Comparison of ENCODE assay signal across 9 cellular contexts in genomic region chr1:151494741-151495281, GRCh38. TPM values are rescaled to one million over a fixed set of nuclear protein-coding genes. Genes with fewer than 3 reads are reported as not detected.
DNase-seq lines count a peak whose midpoint lies in the region; ATAC-seq, FAIRE-seq and TF ChIP-seq lines count a peak whose summit lies in the region.
"Had no signal": no experiment of that assay in that cellular context is flagged by ENCODE, and none has a peak within 500 bp of the region (broad histone marks: within the 10 kb centered on the region; RNA-seq: fewer than 3 reads in every experiment).

No MANE protein-coding gene starts in this region.

- TF ChIP-seq CTCF in IMR-90 (conservative IDR thresholded peaks at IDR 0.05; ENCODE audit: low read depth, low read length) (no peak), bronchial epithelial cell (IDR thresholded peaks at IDR 0.05; ENCODE audit: insufficient read depth, low read length, severe bottlenecking) (no peak)

- no peak overlapping the region for H2BK120ac ChIP-seq in IMR-90 (ENCODE audit: low read depth, low read length)

- no TSS peak for BruUV-seq in IMR-90 (replicated peaks; lab: Mats Ljungman, UMichigan)

- no peak overlapping the region for H3K9ac ChIP-seq in IMR-90 (ENCODE audit: low read depth, low read length)

- no peak overlapping the region for H3K14ac ChIP-seq in IMR-90 (replicated peaks; ENCODE audit: low read depth, low read length)

- TF ChIP-seq POLR2A in IMR-90 (IDR thresholded peaks at IDR 0.05; ENCODE audit: low read depth, low read length), result no peak

- TF ChIP-seq RAD21 in IMR-90 (IDR thresholded peaks at IDR 0.05; ENCODE audit: low read length), result no peak

- no peak overlapping the region for H2BK15ac ChIP-seq in IMR-90 (ENCODE audit: low read depth, low read length)

- dilution Hi-C loops in IMR-90 (cut with HindIII; ENCODE audit: low sequenced_read_pairs, unreplicated experiment), result no loop called here

- no peak overlapping the region; the same call in 1 of the 2 replicates for H3K4me2 ChIP-seq in IMR-90 (ENCODE audit: low read depth, low read length)

- POLR2A ChIA-PET in IMR-90 (lab: Charles Lee; ENCODE audit: unreplicated experiment), result no interaction called here

- H4K5ac ChIP-seq in IMR-90 (ENCODE audit: low read depth, low read length), result no peak overlapping the region

- ATAC-seq in IMR-90 (ENCODE audit: low read depth), result peak; percentile 79
- ATAC-seq in GM21447 (IDR thresholded peaks at IDR 0.05; ENCODE audit: unreplicated experiment), result no peak

- no peak overlapping the region for H4K8ac ChIP-seq in IMR-90 (ENCODE audit: low read depth in 2 of 2, low read length in 2 of 2)

- no peak overlapping the region for H2AK9ac ChIP-seq in IMR-90 (replicated peaks; ENCODE audit: low read depth, low read length, poor library complexity)

- H3K27me3 ChIP-seq in IMR-90 (ENCODE audit: control insufficient read depth, insufficient read depth, low read length) (peaks cover 7% of the 10 kb centered on the region), bronchial epithelial cell (ENCODE audit: control insufficient read depth, insufficient read depth, low read length) (no peaks in the 10 kb centered on the region)

- peak; percentile 88 for DNase-seq in EH (ENCODE audit: low read depth)
- peak; percentile 56 for DNase-seq in IMR-90
- DNase-seq in bronchial epithelial cell (ENCODE audit: low read depth), result peak; percentile 85
- peak; percentile 5 for DNase-seq in occipital lobe (lab: John Stamatoyannopoulos, UW)
- no peak for DNase-seq in activated CD4-positive, alpha-beta T cell treated with anti-CD3 and anti-CD28 coated beads, Interleukin-2, amount 50 U/mL, for 1 hour
- no peak for DNase-seq in KBM-7
- no peak for DNase-seq in cardiac septum (ENCODE audit: low spot score)

- CTCF ChIA-PET in IMR-90 (lab: Yijun Ruan, JAX), result interaction anchor here (0.8 kb wide), 1 partner anchor 9 kb away, joined by 3 read pairs; no protein-coding TSS in a partner anchor

- in situ Hi-C loops in IMR-90 (cut with MboI; ENCODE audit: low sequenced_read_pairs) (no loop called here), KBM-7 (cut with MboI; ENCODE audit: low pct_unique_long_range_greater_than_20kb, low sequenced_read_pairs) (no loop called here)

- FAIRE-seq in bronchial epithelial cell (lab: Jason Lieb, UNC), result no peak

- no peak overlapping the region for H3K23ac ChIP-seq in IMR-90 (ENCODE audit: low read depth, low read length)

- H3K4me1 ChIP-seq in IMR-90 (ENCODE audit: control insufficient read depth, insufficient read depth, low read length), result peaks cover 3% of the 10 kb centered on the region

- no peaks in the 10 kb centered on the region for H3K36me3 ChIP-seq in IMR-90 (ENCODE audit: control insufficient read depth, insufficient read depth, low read length)
- H3K36me3 ChIP-seq in bronchial epithelial cell (ENCODE audit: control insufficient read depth, insufficient read depth, low read length), result no peaks in the 10 kb centered on the region
- H3K36me3 ChIP-seq: HAP-1 had no signal

- H2AK5ac ChIP-seq in IMR-90 (ENCODE audit: low read depth, low read length), result no peak overlapping the region

- 0 out of 2 replicates have a peak overlapping the region, but pooled peaks have one; percentile 7 for H3K4ac ChIP-seq in IMR-90 (ENCODE audit: low read depth, low read length)

- H3K56ac ChIP-seq in IMR-90 (ENCODE audit: extremely low read depth, insufficient read depth, low read length), result no peak overlapping the region

- H3K79me1 ChIP-seq in IMR-90 (ENCODE audit: low read depth in 1 of 2, low read length in 2 of 2), result no peaks in the 10 kb centered on the region

- no peaks in the 10 kb centered on the region for H3K9me3 ChIP-seq in IMR-90 (ENCODE audit: control insufficient read depth, insufficient read depth, low read length)
- H3K9me3 ChIP-seq: HAP-1 had no signal

- H2AFZ ChIP-seq in IMR-90 (replicated peaks; ENCODE audit: low read length, poor library complexity), result peak overlapping the region; percentile 61

- no peak overlapping the region for H3K18ac ChIP-seq in IMR-90 (ENCODE audit: low read depth, low read length)

- no peak overlapping the region for H4K91ac ChIP-seq in IMR-90 (ENCODE audit: insufficient read depth, low read depth, low read length)

- no peak overlapping the region for H2BK5ac ChIP-seq in IMR-90 (ENCODE audit: low read depth, low read length, poor library complexity, severe bottlenecking)

- intact Hi-C loops in IMR-90 (cut with micrococcal nuclease) (no loop called here), cardiac septum (cut with DNase I) (no loop called here)

- no peaks in the 10 kb centered on the region for H4K20me1 ChIP-seq in IMR-90 (ENCODE audit: insufficient read depth, low read length)

- no peak overlapping the region for H2BK20ac ChIP-seq in IMR-90 (ENCODE audit: low read depth, low read length)

- H3K9me1 ChIP-seq in IMR-90 (ENCODE audit: insufficient read depth, low read length), result peaks cover 3% of the 10 kb centered on the region; the same call in 1 of the 2 replicates

- WGBS in IMR-90 (ENCODE audit: extremely low coverage in 2 of 2, insufficient read length in 1 of 2), 2 experiments, result no CpG with 5 or more reads among the region's 1 CpG

- no peak overlapping the region for H3K4me3 ChIP-seq in IMR-90 (ENCODE audit: insufficient read depth, low read depth, low read length)
- no peak overlapping the region for H3K4me3 ChIP-seq in bronchial epithelial cell (ENCODE audit: low read depth, low read length)
- H3K4me3 ChIP-seq: HAP-1 had no signal

- H3K27ac ChIP-seq in IMR-90 (ENCODE audit: insufficient read depth, low read length), result no peak overlapping the region

TF ChIP-seq in IMR-90, 13 proteins besides CTCF, POLR2A, EP300 and RAD21:
- peak; percentile 53; the same call in 1 of the 2 replicates for TF ChIP-seq FOS (IDR thresholded peaks at IDR 0.05; ENCODE audit: low read depth, low read length)
- TF ChIP-seq RFX5 (IDR thresholded peaks at IDR 0.05; ENCODE audit: low read depth, low read length), result no peak
- no peak for TF ChIP-seq MXI1 (IDR thresholded peaks at IDR 0.05; ENCODE audit: borderline replicate concordance, low read depth, low read length)
- TF ChIP-seq SMC3 (IDR thresholded peaks at IDR 0.05; ENCODE audit: low read depth, low read length), result no peak
- no peak for TF ChIP-seq RCOR1 (IDR thresholded peaks at IDR 0.05; ENCODE audit: insufficient replicate concordance, low read length)
- 0 out of 2 replicates have a peak, but pooled peaks have one; percentile 43 for TF ChIP-seq BHLHE40 (IDR thresholded peaks at IDR 0.05; ENCODE audit: low read depth, low read length)

RNA-seq across cellular contexts. Expression of gene CGN, which starts 16.4 kb away (rescaled TPM):
- total RNA-seq in IMR-90 (2012; rRNA removed) (0.28 and 0.36 TPM in 2 replicates), bronchial epithelial cell (4.2 and 12.5 TPM in 2 replicates), occipital lobe (3.1 TPM), cardiac septum (0.19 TPM)
- polyA plus RNA-seq in IMR-90 (2012; rRNA removed), result 0.34 and 0.36 TPM in 2 replicates
- 0.10 and 0.20 TPM in 2 replicates for polyA plus RNA-seq in IMR-90 (2012; cell fraction: cytosol; rRNA removed)
- polyA plus RNA-seq in IMR-90 (2012; cell fraction: nucleus; rRNA removed; ENCODE audit: low replicate concordance), result 0.84 and 1.3 TPM in 2 replicates

RNA-seq across cellular contexts. Expression of gene POGZ, which starts 35.5 kb away (rescaled TPM):
- 15.0 and 20.8 TPM in 2 replicates for total RNA-seq in IMR-90 (2012; rRNA removed)
- 27.4 and 33.5 TPM in 2 replicates for polyA plus RNA-seq in IMR-90 (2012; rRNA removed)
- polyA plus RNA-seq in IMR-90 (2012; cell fraction: cytosol; rRNA removed), result 7.6 and 11.1 TPM in 2 replicates
- polyA plus RNA-seq in IMR-90 (2012; cell fraction: nucleus; rRNA removed; ENCODE audit: low replicate concordance), result 108 and 190 TPM in 2 replicates
- total RNA-seq in bronchial epithelial cell, result 6.6 and 10.2 TPM in 2 replicates
- 37.3 TPM for total RNA-seq in occipital lobe
- 54.4 TPM for total RNA-seq in cardiac septum

RNA-seq across cellular contexts. Expression of gene TUFT1, which starts 45.3 kb away (rescaled TPM):
- total RNA-seq in IMR-90 (2012; rRNA removed), result 30.3 and 33.3 TPM in 2 replicates
- polyA plus RNA-seq in IMR-90 (2012; rRNA removed), result 18.4 and 21.2 TPM in 2 replicates
- polyA plus RNA-seq in IMR-90 (2012; cell fraction: cytosol; rRNA removed), result 9.3 and 11.8 TPM in 2 replicates
- 21.8 and 50.3 TPM in 2 replicates for polyA plus RNA-seq in IMR-90 (2012; cell fraction: nucleus; rRNA removed; ENCODE audit: low replicate concordance)
- 25.0 and 54.3 TPM in 2 replicates for total RNA-seq in bronchial epithelial cell
- 8.4 TPM for total RNA-seq in occipital lobe
- total RNA-seq in cardiac septum, result 4.3 TPM

Comparison
In these comparisons a context has a peak if more than half of its experiments do, and no peak if none do; other contexts are left out.
1. DNase-seq: peak in EH (single experiment), IMR-90 (single experiment), bronchial epithelial cell (single experiment) and occipital lobe (single experiment); none in activated CD4-positive, alpha-beta T cell treated with anti-CD3 and anti-CD28 coated beads, Interleukin-2, amount 50 U/mL, for 1 hour (single experiment), KBM-7 (single experiment) and cardiac septum (single experiment).